In genomic region chr9:131001990-131002389, GRCh38 we compare ENCODE assay signal across 33 cellular contexts. TPM values are rescaled to one million over a fixed set of nuclear protein-coding genes. Genes with fewer than 3 reads are reported as not detected.
"Had no signal": no experiment of that assay in that cellular context is flagged by ENCODE, and none has a peak within 500 bp of the region (broad histone marks: within the 10 kb centered on the region; RNA-seq: fewer than 3 reads in every experiment).

No MANE protein-coding gene starts in this region.

- H3K27ac ChIP-seq: adrenal gland, ascending aorta, body of pancreas, brain microvascular endothelial cell, breast epithelium, cardiac muscle cell had no signal

- H3K36me3 ChIP-seq: adrenal gland, ascending aorta, brain microvascular endothelial cell, breast epithelium, cardiac muscle cell had no signal

- H3K9me3 ChIP-seq: adrenal gland, ascending aorta, body of pancreas, breast epithelium had no signal

- H3K27me3 ChIP-seq: adrenal gland, ascending aorta had no signal

- H3K4me3 ChIP-seq: adrenal gland, ascending aorta, body of pancreas, breast epithelium, cardiac muscle cell had no signal

- ATAC-seq: activated naive CD4-positive, alpha-beta T cell treated with anti-CD3 and anti-CD28 coated beads, Interleukin-2, amount 50 U/mL, for 72 hours; activated naive CD8-positive, alpha-beta T cell treated with anti-CD3 and anti-CD28 coated beads, Interleukin-2, amount 50 U/mL, for 24 hours; activated T-cell treated with anti-CD3 and anti-CD28 coated beads, Interleukin-2, amount 50 U/mL, for 4 hours; activated T-cell treated with anti-CD3 and anti-CD28 coated beads, Interleukin-2, amount 50 U/mL, for 72 hours; activated T-helper 17 cell treated with anti-CD3 and anti-CD28 coated beads, Interleukin-2, amount 50 U/mL, for 72 hours; body of pancreas had no signal

- H3K4me1 ChIP-seq: adrenal gland, ascending aorta, body of pancreas, breast epithelium had no signal

- DNase-seq: activated effector memory CD4-positive, alpha-beta T cell treated with anti-CD3 and anti-CD28 coated beads, Interleukin-2, amount 50 U/mL, for 16 hours; activated effector memory CD4-positive, alpha-beta T cell treated with Interleukin-2 at 50 U/mL for 16 hours; activated gamma-delta T cell; activated gamma-delta T cell treated with Interleukin-2 at 50 U/mL for 16 hours; activated naive CD4-positive, alpha-beta T cell; activated naive CD4-positive, alpha-beta T cell treated with anti-CD3 and anti-CD28 coated beads for 36 hours; activated naive CD4-positive, alpha-beta T cell treated with anti-CD3 and anti-CD28 coated beads, Interleukin-2, amount 10 ng/mL, durations not matched to agents 7 days and 5 days; activated naive CD4-positive, alpha-beta T cell treated with anti-CD3 and anti-CD28 coated beads, Interleukin-2, amount 50 U/mL, for 16 hours; activated naive CD4-positive, alpha-beta T cell treated with Interleukin-2 at 50 U/mL for 16 hours; activated naive CD8-positive, alpha-beta T cell treated with anti-CD3 and anti-CD28 coated beads for 36 hours; activated naive CD8-positive, alpha-beta T cell treated with anti-CD3 and anti-CD28 coated beads, Interleukin-2, amount 10 ng/mL, durations not matched to agents 7 days and 5 days; activated naive CD8-positive, alpha-beta T cell treated with anti-CD3 and anti-CD28 coated beads, Interleukin-2, amount 50 U/mL, for 24 hours; activated T-cell treated with anti-CD3 and anti-CD28 coated beads, Interleukin-2, amount 50 U/mL, for 24 hours; activated T-cell treated with anti-CD3 and anti-CD28 coated beads, Interleukin-2, amount 50 U/mL, for 4 hours; activated T-cell treated with anti-CD3 and anti-CD28 coated beads, Interleukin-2, amount 50 U/mL, for 48 hours; activated T-cell treated with anti-CD3 and anti-CD28 coated beads, Interleukin-2, amount 50 U/mL, for 72 hours; adrenal gland; amniotic stem cell; amygdala; anterior cingulate cortex; aorta; body of pancreas; brain microvascular endothelial cell; caudate nucleus; central memory CD4-positive, alpha-beta T cell; cerebellar nuclear complex had no signal

RNA-seq across cellular contexts. Expression of gene LAMC3, which starts 7.0 kb away (rescaled TPM):
- total RNA-seq: activated T-helper 2 cell treated with anti-CD3 and anti-CD28 coated beads, Interferon-gamma antibody, Interleukin-2, Interleukin-4, amounts not matched to agents 10 μg/mL and 5 μg/mL and 100 μg/mL, durations not matched to agents 14 hours and 24 hours and 36 hours; bronchial epithelial cell had no signal
